Comparison of ENCODE assay signal across 29 cellular contexts in the genomic region with DNA sequence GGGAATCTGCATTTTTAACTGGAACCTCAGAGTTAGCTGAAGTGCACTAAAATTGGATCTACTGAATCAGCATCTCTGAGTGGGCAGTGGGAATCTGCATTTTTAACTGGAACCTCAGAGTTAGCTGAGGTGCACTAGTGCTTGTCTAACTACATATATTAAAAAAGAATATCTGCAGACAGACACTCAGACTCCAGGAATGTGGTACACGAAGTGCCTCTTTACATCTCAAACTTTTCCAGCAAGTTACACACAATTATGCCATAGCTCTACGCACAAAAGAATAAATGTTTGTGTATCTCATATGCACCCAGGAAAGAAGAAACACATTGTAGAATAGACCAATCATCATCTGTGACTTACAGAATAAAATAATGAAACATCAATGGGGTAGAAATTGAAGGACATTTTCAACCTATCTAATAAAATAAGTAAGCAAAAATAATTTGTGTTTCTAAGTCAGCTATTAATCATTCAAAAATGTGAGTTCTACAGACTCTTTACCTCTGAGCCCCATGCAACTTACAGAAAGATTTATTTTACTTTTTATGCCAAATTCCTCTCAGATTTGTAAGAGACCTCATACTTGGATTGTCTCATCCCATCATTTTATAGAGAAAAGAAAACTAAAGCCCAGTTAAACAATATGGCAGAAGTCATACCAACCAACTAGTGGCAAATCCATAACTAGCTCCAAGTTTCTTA. TPM values are rescaled to one million over a fixed set of nuclear protein-coding genes. Genes with fewer than 3 reads are reported as not detected.
A peak's percentile ranks its signal among the peaks of the same experiment; 100 is the strongest.
DNase-seq lines count a peak whose midpoint lies in the region; ATAC-seq, FAIRE-seq and TF ChIP-seq lines count a peak whose summit lies in the region.
"Had no signal": no experiment of that assay in that cellular context is flagged by ENCODE, and none has a peak within 500 bp of the region (broad histone marks: within the 10 kb centered on the region; RNA-seq: fewer than 3 reads in every experiment).

No MANE protein-coding gene starts in this region.

- H4K8ac ChIP-seq in mesenchymal stem cell (ENCODE audit: low read length) = no peak overlapping the region

- peak; percentile 36 for DNase-seq in EL
- peak; percentile 38 for DNase-seq in M059J (ENCODE audit: low read depth)
- peak; percentile 27 for DNase-seq in bronchial epithelial cell (ENCODE audit: low read depth)
- DNase-seq in mesenchymal stem cell = no peak
- DNase-seq in ovary = no peak
- no peak for DNase-seq in stomach
- DNase-seq in activated effector memory CD4-positive, alpha-beta T cell treated with Interleukin-2 at 50 U/mL for 16 hours = no peak
- DNase-seq: activated B cell treated with CpG ODN at 0.5 μM for 24 hours; activated CD4-positive, alpha-beta T cell treated with anti-CD3 and anti-CD28 coated beads, Interleukin-2, amount 10 ng/mL, durations not matched to agents 7 days and 5 days; activated T-cell treated with anti-CD3 and anti-CD28 coated beads, Interleukin-2, amount 50 U/mL, for 4 hours; CD4-positive, alpha-beta T cell; NCI-H82; SJCRH30; stimulated activated CD4-positive, alpha-beta T cell treated with anti-CD3 and anti-CD28 coated beads, Interleukin-1b, Interleukin-23, amount 100 ng/mL, for 48 hours; stimulated activated CD8-positive, alpha-beta memory T cell treated with anti-CD3 and anti-CD28 coated beads, Interleukin-4, amount 100 ng/mL, for 48 hours; T-cell; thyroid gland had no signal

- no peak overlapping the region for H2AFZ ChIP-seq in mesenchymal stem cell (ENCODE audit: low read depth, low read length)
- H2AFZ ChIP-seq: parathyroid adenoma had no signal

- no peak for TF ChIP-seq CTCF in bronchial epithelial cell (IDR thresholded peaks at IDR 0.05; ENCODE audit: insufficient read depth, low read length, severe bottlenecking)
- no peak for TF ChIP-seq CTCF in ovary (IDR thresholded peaks at IDR 0.05)
- no peak for TF ChIP-seq CTCF in stomach (IDR thresholded peaks at IDR 0.05)

- H3K9ac ChIP-seq in mesenchymal stem cell (ENCODE audit: low read length) = no peak overlapping the region
- H3K9ac ChIP-seq: parathyroid adenoma had no signal

- no peak overlapping the region for H3K18ac ChIP-seq in mesenchymal stem cell (ENCODE audit: low read depth in 1 of 2, low read length in 2 of 2)

- no peak overlapping the region for H4K91ac ChIP-seq in mesenchymal stem cell (ENCODE audit: low read length)

- TF ChIP-seq POLR2A in ovary (IDR thresholded peaks at IDR 0.05) (no peak), stomach (IDR thresholded peaks at IDR 0.05) (no peak)

- H3K27me3 ChIP-seq in bronchial epithelial cell (ENCODE audit: control insufficient read depth, insufficient read depth, low read length) (no peaks in the 10 kb centered on the region), mesenchymal stem cell (ENCODE audit: control insufficient read depth in 1 of 2, insufficient read depth in 1 of 2, low read length in 2 of 2) (no peaks in the 10 kb centered on the region), ovary (no peaks in the 10 kb centered on the region), stomach (no peaks in the 10 kb centered on the region)
- H3K27me3 ChIP-seq: right atrium auricular region, SJCRH30, thyroid gland, vagina had no signal

- FAIRE-seq in bronchial epithelial cell (lab: Jason Lieb, UNC) = no peak
- FAIRE-seq: endothelial cell of umbilical vein, GM12891, islet of Langerhans had no signal

- no peaks in the 10 kb centered on the region for H3K9me3 ChIP-seq in mesenchymal stem cell (ENCODE audit: control insufficient read depth, low read length)
- no peaks in the 10 kb centered on the region for H3K9me3 ChIP-seq in ovary
- no peaks in the 10 kb centered on the region for H3K9me3 ChIP-seq in stomach
- H3K9me3 ChIP-seq: HAP-1, right atrium auricular region, thyroid gland, vagina had no signal

- H3K79me1 ChIP-seq in mesenchymal stem cell (replicated peaks; ENCODE audit: low read length, poor library complexity, severe bottlenecking) = no peaks in the 10 kb centered on the region

- intact Hi-C loops in ovary (cut with DNase I) = no loop called here
- intact Hi-C loops in stomach (cut with DNase I; ENCODE audit: low total_unique reads) = no loop called here

- no peak overlapping the region for H2AK5ac ChIP-seq in mesenchymal stem cell (ENCODE audit: low read length, severe bottlenecking)

- H3K27ac ChIP-seq in mesenchymal stem cell (ENCODE audit: low read length, poor library complexity, severe bottlenecking) (peak overlapping the region; percentile 67), ovary (no peak overlapping the region), stomach (no peak overlapping the region)
- H3K27ac ChIP-seq: parathyroid adenoma, right atrium auricular region, SJCRH30, thyroid gland, vagina had no signal

- TF ChIP-seq EP300 in ovary (IDR thresholded peaks at IDR 0.05) (no peak), stomach (IDR thresholded peaks at IDR 0.05) (no peak)

- H2BK12ac ChIP-seq in mesenchymal stem cell (ENCODE audit: low read length in 2 of 2) = no peak overlapping the region

- no peak for ATAC-seq in HG03442 (IDR thresholded peaks at IDR 0.05; ENCODE audit: unreplicated experiment)
- ATAC-seq: activated T-cell treated with anti-CD3 and anti-CD28 coated beads, Interleukin-2, amount 50 U/mL, for 4 hours; left lobe of liver; T-cell had no signal

- H3K4me2 ChIP-seq in mesenchymal stem cell (ENCODE audit: low read length, poor library complexity, severe bottlenecking) = no peak overlapping the region

- H3K4me3 ChIP-seq in bronchial epithelial cell (ENCODE audit: low read depth, low read length) (no peak overlapping the region), mesenchymal stem cell (ENCODE audit: insufficient read depth in 1 of 2, low read depth in 1 of 2, low read length in 2 of 2) (no peak overlapping the region), ovary (no peak overlapping the region), stomach (no peak overlapping the region)
- H3K4me3 ChIP-seq: HAP-1, right atrium auricular region, SJCRH30, thyroid gland, vagina had no signal

- WGBS in mesenchymal stem cell = 63% methylated on average over 1 of the region's 2 CpGs
- 82 to 84% (median 84%) methylated on average over 2 of the region's 2 CpGs for WGBS in ovary, 3 donors
- WGBS in stomach, 5 donors = 70 to 88% (median 85%) methylated on average over 2 of the region's 2 CpGs

- H2BK5ac ChIP-seq in mesenchymal stem cell (ENCODE audit: low read depth, low read length, poor library complexity, severe bottlenecking) = no peak overlapping the region

- H3K14ac ChIP-seq in mesenchymal stem cell (ENCODE audit: low read length in 2 of 2) = no peak overlapping the region

- H2BK120ac ChIP-seq in mesenchymal stem cell (ENCODE audit: low read depth, low read length) = no peak overlapping the region

- H3K36me3 ChIP-seq in bronchial epithelial cell (ENCODE audit: control insufficient read depth, insufficient read depth, low read length) (no peaks in the 10 kb centered on the region), mesenchymal stem cell (ENCODE audit: control insufficient read depth in 1 of 2, insufficient read depth in 2 of 2, low read depth in 1 of 2, low read length in 2 of 2) (no peaks in the 10 kb centered on the region), ovary (no peaks in the 10 kb centered on the region), stomach (no peaks in the 10 kb centered on the region)
- H3K36me3 ChIP-seq: HAP-1, right atrium auricular region, SJCRH30, thyroid gland, vagina had no signal

- no peak overlapping the region for H3K4ac ChIP-seq in mesenchymal stem cell (ENCODE audit: low read depth in 1 of 2, low read length in 2 of 2)

- H2BK15ac ChIP-seq in mesenchymal stem cell (ENCODE audit: low read depth, poor library complexity, severe bottlenecking) = no peak overlapping the region

- no peaks in the 10 kb centered on the region for H3K4me1 ChIP-seq in mesenchymal stem cell (ENCODE audit: control insufficient read depth, insufficient read depth, low read depth, low read length)
- no peaks in the 10 kb centered on the region for H3K4me1 ChIP-seq in ovary (ENCODE audit: insufficient read depth)
- no peaks in the 10 kb centered on the region for H3K4me1 ChIP-seq in stomach
- H3K4me1 ChIP-seq: HAP-1, parathyroid adenoma, SJCRH30, thyroid gland, vagina had no signal

- no peak overlapping the region for H3K23ac ChIP-seq in mesenchymal stem cell (ENCODE audit: low read length in 2 of 2)

RNA-seq across cellular contexts. Expression of gene PPP1R3A, which starts 28.3 kb away (rescaled TPM):
- total RNA-seq in M059J (2014; rRNA removed; shearing (Covaris generic)) = not detected in 2 replicates
- total RNA-seq in bronchial epithelial cell = not detected in 2 replicates
- polyA plus RNA-seq in mesenchymal stem cell (2013, experiment 1 of 2) = 0.03 TPM
- 0.03 TPM for polyA plus RNA-seq in mesenchymal stem cell (2013, experiment 2 of 2)
- under 1 TPM in 1 of 7 donors, not detected in 6; 0.05 TPM for total RNA-seq in ovary
- under 1 TPM in 1 of 2 donors, not detected in 1; 0.02 TPM for polyA plus RNA-seq in ovary
- not detected for total RNA-seq in stomach
- polyA plus RNA-seq in stomach = not detected
- total RNA-seq: A673; activated B cell treated with CpG ODN at 0.5 μM for 24 hours; activated CD4-positive, alpha-beta T cell treated with anti-CD3 and anti-CD28 coated beads, Interleukin-2, amount 10 ng/mL, durations not matched to agents 7 days and 5 days; activated T-cell treated with anti-CD3 and anti-CD28 coated beads, Interleukin-2, amount 50 U/mL, for 4 hours; CD4-positive, alpha-beta T cell; Daoy; endothelial cell of umbilical vein; left lobe of liver; NCI-H460; T-cell; thyroid gland; vagina had no signal
- polyA plus RNA-seq: endothelial cell of umbilical vein had no signal

Comparison
In these comparisons a context has a peak if more than half of its experiments do, and no peak if none do; other contexts are left out.
1. DNase-seq: peak in EL (single experiment), M059J (single experiment) and bronchial epithelial cell (single experiment); none in mesenchymal stem cell (single experiment), ovary (0 of 5), stomach (single experiment) and activated effector memory CD4-positive, alpha-beta T cell treated with Interleukin-2 at 50 U/mL for 16 hours (single experiment).